Comparison of ENCODE assay signal across 23 cellular contexts in the genomic region with DNA sequence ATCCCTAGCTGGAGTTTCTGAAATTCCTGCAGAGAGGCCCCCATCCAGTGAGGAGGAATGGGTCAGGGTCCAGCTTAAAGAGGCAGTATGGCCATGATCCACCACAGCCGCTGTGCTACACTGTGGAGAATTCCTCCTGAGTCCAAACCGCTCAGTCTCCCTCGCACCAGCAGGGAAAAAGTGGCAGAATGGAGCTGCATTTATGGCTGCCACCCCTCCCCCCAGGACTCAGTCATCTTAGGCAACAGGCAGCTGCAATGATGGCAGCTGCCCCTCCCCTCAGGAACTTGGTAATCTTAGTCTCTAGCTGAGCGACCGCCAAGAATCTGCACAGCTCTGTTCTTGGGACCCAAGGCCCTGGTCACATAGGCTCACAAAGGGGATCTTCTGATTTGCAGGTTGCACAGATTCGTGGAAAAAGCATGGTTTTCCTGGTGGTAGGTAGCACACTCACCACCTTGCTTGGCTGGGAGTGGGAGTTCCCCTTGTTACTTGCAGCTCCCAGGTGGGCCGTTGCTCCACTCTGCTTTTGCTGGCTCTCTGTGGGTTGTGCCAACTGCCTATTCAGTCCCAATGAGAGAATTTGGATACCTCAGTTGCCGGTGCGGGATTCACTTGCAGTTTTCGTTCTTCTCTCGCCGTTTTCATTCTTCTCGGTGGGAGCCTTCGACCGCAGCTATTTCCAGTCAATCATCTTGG.
DNase-seq lines count a peak whose midpoint lies in the region; ATAC-seq and TF ChIP-seq lines count a peak whose summit lies in the region.
"Had no signal": no experiment of that assay in that cellular context is flagged by ENCODE, and none has a peak within 500 bp of the region (broad histone marks: within the 10 kb centered on the region; RNA-seq: fewer than 3 reads in every experiment).

No MANE protein-coding gene starts in this region.

- no peaks in the 10 kb centered on the region for H3K9me3 ChIP-seq in H9 (ENCODE audit: control insufficient read depth, low read depth, low read length)
- H3K9me3 ChIP-seq: colonic mucosa, MG63, thyroid gland had no signal

- H2BK5ac ChIP-seq in H9 (ENCODE audit: insufficient read length, low read length), result no peak overlapping the region
- no peak overlapping the region for H2BK5ac ChIP-seq in mesendoderm (ENCODE audit: low read length)

- no peak overlapping the region for H2BK12ac ChIP-seq in H9 (ENCODE audit: insufficient read length, low read depth, low read length)

- POLR2A ChIA-PET in WTC11 (lab: Charles Lee), result interaction anchor here (0.6 kb wide), 1 partner anchor 209 kb away, joined by 4 read pairs; no protein-coding TSS in a partner anchor

- H3K79me1 ChIP-seq in H9 (ENCODE audit: insufficient read depth, low read depth, low read length, poor library complexity, severe bottlenecking), result no peaks in the 10 kb centered on the region
- no peaks in the 10 kb centered on the region for H3K79me1 ChIP-seq in mesendoderm (ENCODE audit: low read length)

- H2AK5ac ChIP-seq in H9 (ENCODE audit: insufficient read length, low read length) (no peak overlapping the region), mesendoderm (ENCODE audit: low read length) (no peak overlapping the region)

- H4K20me1 ChIP-seq in H9 (ENCODE audit: control insufficient read depth, insufficient read depth, insufficient read length), result no peaks in the 10 kb centered on the region

- no peak overlapping the region for H4K5ac ChIP-seq in H9 (ENCODE audit: insufficient read length, low read depth, low read length)
- no peak overlapping the region for H4K5ac ChIP-seq in mesendoderm (ENCODE audit: low read length)

- peak overlapping the region; percentile 49 for H2BK20ac ChIP-seq in H9 (ENCODE audit: low read depth, low read length, poor library complexity, severe bottlenecking)

- H4K91ac ChIP-seq in H9 (ENCODE audit: insufficient read length, low read depth, low read length), result no peak overlapping the region

- H3K23ac ChIP-seq in H9 (ENCODE audit: insufficient read length, low read depth, low read length), result no peak overlapping the region
- no peak overlapping the region for H3K23ac ChIP-seq in mesendoderm (ENCODE audit: low read length)

- H3K4ac ChIP-seq in H9 (ENCODE audit: low read depth, low read length) (no peak overlapping the region; the same call in 1 of the 2 replicates), mesendoderm (ENCODE audit: low read depth, low read length) (no peak overlapping the region)

- in situ Hi-C loops in brain microvascular endothelial cell (cut with HindIII; ENCODE audit: low pct_ligation_motif_present, low sequenced_read_pairs), result no loop called here

- peaks cover 2% of the 10 kb centered on the region; the same call in 1 of the 2 replicates for H3K4me1 ChIP-seq in H9 (ENCODE audit: insufficient read depth, low read length)
- H3K4me1 ChIP-seq in mesendoderm (ENCODE audit: control insufficient read depth, low read depth, low read length), result no peaks in the 10 kb centered on the region
- H3K4me1 ChIP-seq: colonic mucosa, thyroid gland had no signal

- H3K27me3 Mint-ChIP-seq in H9 (ENCODE audit: low read depth) (no peaks in the 10 kb centered on the region), WTC11 (ENCODE audit: low read depth) (no peaks in the 10 kb centered on the region; the same call in 1 of the 2 replicates)
- H3K27me3 Mint-ChIP-seq: activated naive CD8-positive, alpha-beta T cell treated with anti-CD3 and anti-CD28 coated beads for 36 hours had no signal

- H3K79me2 ChIP-seq in H9 (ENCODE audit: insufficient read depth, low read length), result no peaks in the 10 kb centered on the region
- no peaks in the 10 kb centered on the region for H3K79me2 ChIP-seq in mesendoderm (ENCODE audit: control insufficient read depth, insufficient read depth, low read length)

- H3K23me2 ChIP-seq in H9 (ENCODE audit: insufficient read length, low read depth, low read length, poor library complexity, severe bottlenecking), result no peaks in the 10 kb centered on the region

- H3K27ac ChIP-seq in C4-2B (peak overlapping the region; percentile 41), H9 (ENCODE audit: insufficient read length, low read depth, low read length) (no peak overlapping the region), mesendoderm (ENCODE audit: low read depth, low read length) (no peak overlapping the region), brain microvascular endothelial cell (no peak overlapping the region)
- H3K27ac ChIP-seq: colonic mucosa, PC-9, thyroid gland had no signal

- no CpG with 5 or more reads among the region's 15 CpGs for WGBS in H9 (ENCODE audit: extremely low coverage, insufficient read length, low lambda C conversion rate)
- WGBS in mesendoderm (ENCODE audit: extremely low coverage, insufficient coverage, low lambda C conversion rate), result no CpG with 5 or more reads among the region's 15 CpGs

- H3K18ac ChIP-seq in H9 (ENCODE audit: insufficient read length, low read depth, low read length), result no peak overlapping the region
- H3K18ac ChIP-seq in mesendoderm (ENCODE audit: low read length), result no peak overlapping the region

- no peak overlapping the region; the same call in 1 of the 2 replicates for H3K14ac ChIP-seq in H9 (ENCODE audit: insufficient read depth, low read length)

- peaks cover 5 to 7% (median 6%) of the 10 kb centered on the region in 3 experiments for H3K36me3 Mint-ChIP-seq in H9 (ENCODE audit: insufficient read depth in 1 of 3, low read depth in 3 of 3)
- peaks cover 12% of the 10 kb centered on the region for H3K36me3 Mint-ChIP-seq in WTC11
- H3K36me3 Mint-ChIP-seq: activated naive CD8-positive, alpha-beta T cell treated with anti-CD3 and anti-CD28 coated beads for 36 hours had no signal

- H2BK120ac ChIP-seq in H9 (ENCODE audit: low read depth, low read length, poor library complexity, severe bottlenecking), result no peak overlapping the region
- H2BK120ac ChIP-seq in mesendoderm (ENCODE audit: low read depth, low read length), result no peak overlapping the region

- H3K56ac ChIP-seq in H9 (ENCODE audit: insufficient read length, low read depth, low read length), result no peak overlapping the region
- H3K56ac ChIP-seq in mesendoderm (ENCODE audit: low read length), result no peak overlapping the region

- H2BK15ac ChIP-seq in H9 (ENCODE audit: low read depth, low read length), result no peak overlapping the region
- H2BK15ac ChIP-seq in mesendoderm (replicated peaks; ENCODE audit: low read depth), result no peak overlapping the region

- no peaks in the 10 kb centered on the region for H3K36me3 ChIP-seq in mesendoderm (ENCODE audit: control insufficient read depth, insufficient read depth, low read length)
- no peaks in the 10 kb centered on the region for H3K36me3 ChIP-seq in brain microvascular endothelial cell (replicated peaks)
- H3K36me3 ChIP-seq: colonic mucosa, MG63, thyroid gland had no signal

- H3K9ac ChIP-seq in H9 (ENCODE audit: extremely low read depth, insufficient read length, low read length) (no peak overlapping the region), mesendoderm (ENCODE audit: low read length) (no peak overlapping the region)

- H3K27me3 ChIP-seq in H9 (ENCODE audit: insufficient read depth, low read length) (no peaks in the 10 kb centered on the region), mesendoderm (ENCODE audit: insufficient read depth, low read length, poor library complexity) (no peaks in the 10 kb centered on the region), brain microvascular endothelial cell (replicated peaks) (no peaks in the 10 kb centered on the region)
- H3K27me3 ChIP-seq: colonic mucosa, MG63, thyroid gland had no signal

- H3K4me3 ChIP-seq in mesendoderm (ENCODE audit: low read length) (no peak overlapping the region), brain microvascular endothelial cell (ENCODE audit: low read depth, low read length) (no peak overlapping the region)
- H3K4me3 ChIP-seq: colonic mucosa, MG63, PC-9, thyroid gland had no signal

- CTCF ChIA-PET in WTC11 (lab: Charles Lee), result interaction anchor here (0.6 to 1.5 kb wide), 5 partner anchors 17 to 317 kb away, joined by 3 to 8 read pairs (median 4); no protein-coding TSS in a partner anchor

- H3K4me3 Mint-ChIP-seq in H9 (no peak overlapping the region), WTC11 (no peak overlapping the region)
- H3K4me3 Mint-ChIP-seq: activated naive CD8-positive, alpha-beta T cell treated with anti-CD3 and anti-CD28 coated beads for 36 hours had no signal

- ATAC-seq in WTC11 (peak; percentile 99), HG03520 (IDR thresholded peaks at IDR 0.05; ENCODE audit: unreplicated experiment) (no peak)
- ATAC-seq: left colon, SK-N-SH treated with all-trans-retinoic acid at 6 μM for 48 hours had no signal

- peak; percentile 72 for DNase-seq in H9
- peak; percentile 67 for DNase-seq in WTC11 (ENCODE audit: low spot score)
- peak; percentile 86 for DNase-seq in mesendoderm
- no peak for DNase-seq in NCI-H748 treated with DMSO at 0.1 percent for 48 hours (lab: John Stamatoyannopoulos, UW)
- no peak for DNase-seq in stimulated activated CD4-positive, alpha-beta T cell treated with anti-CD3 and anti-CD28 coated beads, Interleukin-12 subunit alpha, Interleukin-12 subunit beta, amount 100 ng/mL, for 4 hours
- no peak for DNase-seq in brain microvascular endothelial cell
- DNase-seq: activated naive CD8-positive, alpha-beta T cell treated with anti-CD3 and anti-CD28 coated beads for 36 hours; colonic mucosa; hypothalamus; IMR-90; left colon; MG63; NCI-H146; NCI-H2171 treated with DMSO at 0.1 percent for 48 hours; NCI-H69; nucleus accumbens; PC-9; stimulated activated naive CD4-positive, alpha-beta T cell; T-helper 9 cell; thyroid gland had no signal

- H3K4me1 Mint-ChIP-seq in H9, result peaks cover 23 to 25% of the 10 kb centered on the region in 2 experiments
- H3K4me1 Mint-ChIP-seq in WTC11, result peaks cover 29% of the 10 kb centered on the region
- H3K4me1 Mint-ChIP-seq: activated naive CD8-positive, alpha-beta T cell treated with anti-CD3 and anti-CD28 coated beads for 36 hours had no signal

- no peak overlapping the region for H2AFZ ChIP-seq in H9 (ENCODE audit: low read length)
- H2AFZ ChIP-seq: PC-9 had no signal

- peak overlapping the region in 1 of 3 experiments; percentile 83; a peak in 2 of 7 replicates for H3K27ac Mint-ChIP-seq in H9
- H3K27ac Mint-ChIP-seq in WTC11, result no peak overlapping the region; the same call in 1 of the 2 replicates
- H3K27ac Mint-ChIP-seq: activated naive CD8-positive, alpha-beta T cell treated with anti-CD3 and anti-CD28 coated beads for 36 hours had no signal

- no peak overlapping the region for H3K4me2 ChIP-seq in H9 (ENCODE audit: insufficient read depth, insufficient read length, low read length)
- H3K4me2 ChIP-seq in mesendoderm (ENCODE audit: low read length), result no peak overlapping the region
- H3K4me2 ChIP-seq: PC-9 had no signal

- H3T11ph ChIP-seq in H9 (ENCODE audit: low read length), result no peak overlapping the region

- peaks cover 0 to 4% of the 10 kb centered on the region in 2 experiments; a peak in 2 of 5 replicates for H3K9me3 Mint-ChIP-seq in H9
- peaks cover 14% of the 10 kb centered on the region for H3K9me3 Mint-ChIP-seq in WTC11

- TF ChIP-seq CTCF in C4-2B (conservative IDR thresholded peaks at IDR 0.05) (no peak), H9 (conservative IDR thresholded peaks at IDR 0.05) (peak; percentile 45), WTC11 (IDR thresholded peaks at IDR 0.05) (no peak), brain microvascular endothelial cell (IDR thresholded peaks at IDR 0.05; ENCODE audit: low read depth, low read length, missing control alignments) (no peak)

- H4K8ac ChIP-seq in H9 (replicated peaks; ENCODE audit: insufficient read length, low read depth, low read length) (peak overlapping the region; percentile 4), mesendoderm (ENCODE audit: low read depth, low read length) (no peak overlapping the region)

Comparison
In these comparisons a context has a peak if more than half of its experiments do, and no peak if none do; other contexts are left out.
1. DNase-seq: peak in H9 (single experiment), WTC11 (single experiment) and mesendoderm (single experiment); none in NCI-H748 treated with DMSO at 0.1 percent for 48 hours (single experiment), stimulated activated CD4-positive, alpha-beta T cell treated with anti-CD3 and anti-CD28 coated beads, Interleukin-12 subunit alpha, Interleukin-12 subunit beta, amount 100 ng/mL, for 4 hours (single experiment) and brain microvascular endothelial cell (single experiment).